15 cellular contexts compared by ENCODE assay signal in genomic region chr19:17966115-17966455, GRCh38. TPM values are rescaled to one million over a fixed set of nuclear protein-coding genes. Genes with fewer than 3 reads are reported as not detected.
DNase-seq lines count a peak whose midpoint lies in the region; ATAC-seq, FAIRE-seq and TF ChIP-seq lines count a peak whose summit lies in the region.
"Had no signal": no experiment of that assay in that cellular context is flagged by ENCODE, and none has a peak within 500 bp of the region (broad histone marks: within the 10 kb centered on the region; RNA-seq: fewer than 3 reads in every experiment).

No MANE protein-coding gene starts in this region.

- TF ChIP-seq EP300 in H1 (IDR thresholded peaks at IDR 0.05; ENCODE audit: borderline replicate concordance in 1 of 2, low read depth in 2 of 2, low read length in 2 of 2) = no peak

- H3K4me1 Mint-ChIP-seq in nephron = peaks cover 6% of the 10 kb centered on the region

- in situ Hi-C loops in ACHN (cut with HindIII; ENCODE audit: low pct_ligation_motif_present, low pct_unique_long_range_greater_than_20kb, low sequenced_read_pairs) = no loop called here

- ATAC-seq in HG03139 (IDR thresholded peaks at IDR 0.05; ENCODE audit: unreplicated experiment) = no peak
- ATAC-seq in stimulated activated naive CD8-positive, alpha-beta T cell treated with anti-CD3 and anti-CD28 coated beads, Interleukin-15, Interleukin-2, amounts not matched to agents 100 U/mL and 50 U/mL, for 24 hours = no peak
- ATAC-seq: Right ventricle myocardium inferior had no signal

- no peak overlapping the region for H4K91ac ChIP-seq in H1 (replicated peaks; ENCODE audit: insufficient read length, low read length)

- no peaks in the 10 kb centered on the region for H3K79me1 ChIP-seq in H1 (ENCODE audit: low read depth, low read length)

- peak overlapping the region; percentile 60; the same call in 1 of the 2 replicates for H2BK12ac ChIP-seq in H1 (ENCODE audit: low read depth, low read length)

- no peak overlapping the region for H2BK5ac ChIP-seq in H1 (ENCODE audit: low read depth, low read length)

- H3K36me3 ChIP-seq in A673 (ENCODE audit: insufficient read depth, low read length, poor library complexity, severe bottlenecking) (no peaks in the 10 kb centered on the region), HEK293 (ENCODE audit: control insufficient read depth in 2 of 2, insufficient read depth in 1 of 2, low read length in 2 of 2) (no peaks in the 10 kb centered on the region), H1 (ENCODE audit: control insufficient read depth in 2 of 4, insufficient read depth in 4 of 4, low read length in 3 of 4) (no peaks in the 10 kb centered on the region)
- H3K36me3 ChIP-seq: Peyer's patch had no signal

- H3K27ac ChIP-seq in A673 (ENCODE audit: low read depth, low read length, poor library complexity, severe bottlenecking) (peak overlapping the region; percentile 90), HEK293 (ENCODE audit: extremely low read depth, low read depth, low read length) (no peak overlapping the region), H1 (ENCODE audit: low read depth, low read length) (no peak overlapping the region)
- H3K27ac ChIP-seq: Peyer's patch had no signal

- H3K4me3 ChIP-seq in A673 (ENCODE audit: low read depth, low read length, poor library complexity, severe bottlenecking) (peak overlapping the region; percentile 90), HEK293 (ENCODE audit: low read depth, low read length) (no peak overlapping the region), H1 (ENCODE audit: extremely low read depth in 1 of 4, insufficient read depth in 2 of 4, low read depth in 3 of 4, low read length in 4 of 4) (no peak overlapping the region; a peak in 1 of 8 replicates)
- H3K4me3 ChIP-seq: Peyer's patch had no signal

- DNase-seq in A673 (ENCODE audit: low spot score) (no peak), H1 (ENCODE audit: low read depth in 1 of 2, low spot score in 2 of 2) (no peak), ACHN (no peak)
- DNase-seq in stimulated activated naive CD8-positive, alpha-beta T cell treated with anti-CD3 and anti-CD28 coated beads, Interleukin-15, Interleukin-2, amounts not matched to agents 100 U/mL and 50 U/mL, for 24 hours = no peak
- no peak for DNase-seq in activated CD4-positive, CD25-positive, alpha-beta regulatory T cell (lab: John Stamatoyannopoulos, UW)
- DNase-seq: DMS79, Kasumi-1, MM.1S, Peyer's patch had no signal

- H2AFZ ChIP-seq in H1 (ENCODE audit: low read length) = no peak overlapping the region

- FAIRE-seq in H1 (lab: Jason Lieb, UNC) = no peak

- no peaks in the 10 kb centered on the region for H3K9me3 ChIP-seq in A673 (ENCODE audit: low read depth, low read length, poor library complexity, severe bottlenecking)
- no peaks in the 10 kb centered on the region for H3K9me3 ChIP-seq in HEK293 (ENCODE audit: control insufficient read depth, insufficient read depth, low read depth, low read length)
- no peaks in the 10 kb centered on the region for H3K9me3 ChIP-seq in H1 (ENCODE audit: insufficient read depth in 2 of 2, low read depth in 1 of 2, low read length in 1 of 2)
- H3K9me3 ChIP-seq: Peyer's patch had no signal

- no TSS peak for BruUV-seq in A673 (replicated peaks; lab: Mats Ljungman, UMichigan)

- H3K27me3 ChIP-seq in A673 (replicated peaks; ENCODE audit: insufficient read depth, low read depth, low read length, poor library complexity) (no peaks in the 10 kb centered on the region), H1 (replicated peaks in 1 of 4; ENCODE audit: control insufficient read depth in 3 of 4, extremely low read depth in 1 of 4, insufficient read depth in 3 of 4, low read length in 3 of 4) (peaks cover 0 to 9% (median 3%) of the 10 kb centered on the region in 4 experiments; a peak in 3 of 7 replicates)

- no peak overlapping the region for H3K4ac ChIP-seq in H1 (replicated peaks; ENCODE audit: insufficient read length, low read depth, low read length)

- H2BK120ac ChIP-seq in H1 (replicated peaks; ENCODE audit: low read depth, low read length) = no peak overlapping the region

- no peaks in the 10 kb centered on the region for H3K36me3 Mint-ChIP-seq in nephron (ENCODE audit: low read depth)

- no peak overlapping the region for H3K56ac ChIP-seq in H1 (replicated peaks; ENCODE audit: insufficient read length, low read depth, low read length)

- peak overlapping the region in 2 of 3 experiments; percentile 25 to 44 for H3K27ac Mint-ChIP-seq in nephron

- H3K9me3 Mint-ChIP-seq in nephron = no peaks in the 10 kb centered on the region

- TF ChIP-seq RAD21 in H1 (IDR thresholded peaks at IDR 0.05 in 1 of 2, conservative IDR thresholded peaks at IDR 0.05 in 1 of 2; ENCODE audit: low read depth in 2 of 2, low read length in 2 of 2) = no peak

- no peak overlapping the region for H2AK5ac ChIP-seq in H1 (ENCODE audit: low read depth, low read length)

- H4K8ac ChIP-seq in H1 (ENCODE audit: extremely low read depth, insufficient read depth, low read length) = no peak overlapping the region; the same call in 1 of the 2 replicates

- H3K23me2 ChIP-seq in H1 (ENCODE audit: low read depth, low read length) = peaks cover 3% of the 10 kb centered on the region

- H3K4me2 ChIP-seq in H1 (ENCODE audit: insufficient read depth in 1 of 2, low read depth in 2 of 2, low read length in 2 of 2) = peak overlapping the region in 1 of 2 experiments; percentile 89; a peak in 1 of 4 replicates

- no peak overlapping the region for H3K23ac ChIP-seq in H1 (ENCODE audit: insufficient read length)

- TF ChIP-seq POLR2A in H1 (IDR thresholded peaks at IDR 0.05; ENCODE audit: control extremely low read depth in 1 of 2, low read depth in 2 of 2, low read length in 2 of 2) = no peak

- no peak overlapping the region for H3K18ac ChIP-seq in H1 (ENCODE audit: extremely low read depth, low read length)

- TF ChIP-seq CTCF in A673 (conservative IDR thresholded peaks at IDR 0.05; ENCODE audit: low read depth, low read length) (no peak), HEK293 (tag by site-specific recombination; IDR thresholded peaks at IDR 0.05) (no peak), H1 (IDR thresholded peaks at IDR 0.05; ENCODE audit: control extremely low read depth in 1 of 3, insufficient read depth in 1 of 3, low read depth in 1 of 3, low read length in 3 of 3) (no peak), nephron (IDR thresholded peaks at IDR 0.05; ENCODE audit: unreplicated experiment in 3 of 3) (no peak)

- no peaks in the 10 kb centered on the region for H3K79me2 ChIP-seq in H1 (ENCODE audit: control insufficient read depth in 1 of 2, insufficient read depth in 2 of 2, low read length in 2 of 2)

- peaks cover 38% of the 10 kb centered on the region for H3K27me3 Mint-ChIP-seq in nephron (ENCODE audit: low read depth)

- 0 out of 2 replicates have a peak overlapping the region, but pooled peaks have one; percentile 32 for H2BK20ac ChIP-seq in H1 (ENCODE audit: low read length)

- POLR2A ChIA-PET in A673 (lab: Charles Lee; ENCODE audit: low non-redundant PET) = interaction anchor here (0.6 kb wide), 1 partner anchor 8 kb away, joined by 3 read pairs; no protein-coding TSS in a partner anchor
- POLR2A ChIA-PET in HEK293 (lab: Yijun Ruan, JAX) = interaction anchor here (0.7 kb wide), 1 partner anchor 34 kb away, joined by 5 read pairs; the partner anchor contains the start of gene CCDC124
- POLR2A ChIA-PET in H1 (lab: Charles Lee; ENCODE audit: partially characterized antibody) = interaction anchor here (0.5 to 6.8 kb wide), 11 partner anchors 8 to 1417 kb away, joined by 3 to 23 read pairs (median 3); partner anchors contain the start of genes CCDC124 and RPL18A

- no peak overlapping the region for H3K14ac ChIP-seq in H1 (ENCODE audit: insufficient read length)

- H3K4me1 ChIP-seq in A673 (ENCODE audit: insufficient read depth, low read length, poor library complexity, severe bottlenecking) = peaks cover 66% of the 10 kb centered on the region
- no peaks in the 10 kb centered on the region for H3K4me1 ChIP-seq in HEK293 (ENCODE audit: control insufficient read depth, insufficient read depth, low read length)
- H3K4me1 ChIP-seq in H1 (replicated peaks in 1 of 4; ENCODE audit: control insufficient read depth in 3 of 4, insufficient read depth in 4 of 4, low read length in 3 of 4) = peaks cover 4 to 18% (median 11%) of the 10 kb centered on the region in 4 experiments
- H3K4me1 ChIP-seq: Peyer's patch had no signal

- H3K4me3 Mint-ChIP-seq in nephron = peak overlapping the region; percentile 81 to 85 (median 85)

- H4K20me1 ChIP-seq in H1 (replicated peaks in 1 of 2; ENCODE audit: control insufficient read depth in 1 of 2, insufficient read depth in 2 of 2, low read length in 2 of 2) = peaks cover 0 to 2% of the 10 kb centered on the region in 2 experiments

- 83% methylated on average over 1 of the region's 2 CpGs; no CpG with 5 or more reads in 1 of the 2 experiments for WGBS in H1 (ENCODE audit: extremely low coverage in 1 of 2, insufficient coverage in 1 of 2, insufficient read length in 1 of 2, insufficient replicate concordance in 2 of 2, low coverage in 1 of 2, low lambda C conversion rate in 2 of 2, missing lambda C conversion rate in 1 of 2), 2 experiments

- intact Hi-C loops in A673 (cut with micrococcal nuclease; ENCODE audit: unreplicated experiment) = no loop called here

- no peak overlapping the region for H3K9ac ChIP-seq in H1 (replicated peaks in 1 of 4; ENCODE audit: extremely low read depth in 1 of 4, low read depth in 3 of 4, low read length in 3 of 4)

- CTCF ChIA-PET in A673 (lab: Charles Lee) = interaction anchor here (0.6 to 1.2 kb wide), 4 partner anchors 21 to 197 kb away, joined by 3 to 6 read pairs (median 3); no protein-coding TSS in a partner anchor
- CTCF ChIA-PET in HEK293 (lab: Yijun Ruan, JAX) = interaction anchor here (0.6 to 1.0 kb wide), 5 partner anchors 19 to 182 kb away, joined by 3 to 6 read pairs (median 3); partner anchors contain the start of gene RPL18A
- CTCF ChIA-PET in H1 (lab: Charles Lee; ENCODE audit: partially characterized antibody) = interaction anchor here (1.3 to 4.0 kb wide), 7 partner anchors 8 to 33 kb away, joined by 3 to 19 read pairs (median 8); partner anchors contain the start of gene CCDC124

- no peak overlapping the region for H4K5ac ChIP-seq in H1 (ENCODE audit: insufficient read length, low read depth, low read length)

- H2BK15ac ChIP-seq in H1 (ENCODE audit: low read length) = 0 out of 2 replicates have a peak overlapping the region, but pooled peaks have one; percentile 29

RNA-seq across cellular contexts. Expression of gene KCNN1, which starts 0.8 kb away (rescaled TPM):
- 63.5 and 81.2 TPM in 2 replicates for total RNA-seq in A673 (2021)
- 9.3 and 11.0 TPM in 2 replicates for total RNA-seq in H1 (2021; fragmentation: NEBNext Ultra II Directional; extraction: Animal tissue kit (Norgen Biotek cat#: 25700))
- polyA plus RNA-seq in H1 (2011; rRNA removed) = 12.5 and 19.3 TPM in 2 replicates
- 13.7 TPM for polyA plus RNA-seq in H1 (2011; cell fraction: cytosol; rRNA removed)
- 21.8 TPM for polyA plus RNA-seq in H1 (2011; cell fraction: nucleus; rRNA removed)
- polyA plus RNA-seq in H1 (2012, experiment 1 of 2) = 4.1 to 10.5 TPM (median 8.4 TPM) in 4 replicates
- 5.8 TPM for polyA plus RNA-seq in H1 (2012, experiment 2 of 2)
- polyA plus RNA-seq in H1 (2013, experiment 1 of 2) = 6.0 TPM
- polyA plus RNA-seq in H1 (2013, experiment 2 of 2) = 5.9 TPM
- 6.7 and 7.7 TPM in 2 replicates for polyA minus RNA-seq in H1 (2011; rRNA and poly(A)+ RNA removed)
- 15.0 TPM for polyA minus RNA-seq in H1 (2011; cell fraction: cytosol; rRNA and poly(A)+ RNA removed)
- 14.4 TPM for polyA minus RNA-seq in H1 (2011; cell fraction: nucleus; rRNA and poly(A)+ RNA removed)
- total RNA-seq: Calu3, Peyer's patch, Right ventricle myocardium inferior had no signal
- polyA plus RNA-seq: CD14-positive monocyte had no signal

RNA-seq across cellular contexts. Expression of gene CCDC124, which starts 33.3 kb away (rescaled TPM):
- total RNA-seq in A673 (2021) = 131 and 135 TPM in 2 replicates
- total RNA-seq in H1 (2021; fragmentation: NEBNext Ultra II Directional; extraction: Animal tissue kit (Norgen Biotek cat#: 25700)) = 101 and 103 TPM in 2 replicates
- polyA plus RNA-seq in H1 (2011; rRNA removed) = 95.2 and 135 TPM in 2 replicates
- polyA plus RNA-seq in H1 (2011; cell fraction: cytosol; rRNA removed) = 144 TPM
- polyA plus RNA-seq in H1 (2011; cell fraction: nucleus; rRNA removed) = 88.6 TPM
- 87.6 to 144 TPM (median 124 TPM) in 4 replicates for polyA plus RNA-seq in H1 (2012, experiment 1 of 2)
- polyA plus RNA-seq in H1 (2012, experiment 2 of 2) = 94.8 TPM
- 71.0 TPM for polyA plus RNA-seq in H1 (2013, experiment 1 of 2)
- polyA plus RNA-seq in H1 (2013, experiment 2 of 2) = 71.2 TPM
- polyA minus RNA-seq in H1 (2011; rRNA and poly(A)+ RNA removed) = 5.9 and 7.2 TPM in 2 replicates
- 27.8 TPM for polyA minus RNA-seq in H1 (2011; cell fraction: cytosol; rRNA and poly(A)+ RNA removed)
- polyA minus RNA-seq in H1 (2011; cell fraction: nucleus; rRNA and poly(A)+ RNA removed) = 20.0 TPM

RNA-seq across cellular contexts. Expression of gene ARRDC2, which starts 41.9 kb away (rescaled TPM):
- total RNA-seq in A673 (2021) = 11.7 and 13.3 TPM in 2 replicates
- total RNA-seq in H1 (2021; fragmentation: NEBNext Ultra II Directional; extraction: Animal tissue kit (Norgen Biotek cat#: 25700)) = 6.2 and 6.9 TPM in 2 replicates
- 5.4 and 5.8 TPM in 2 replicates for polyA plus RNA-seq in H1 (2011; rRNA removed)
- polyA plus RNA-seq in H1 (2011; cell fraction: cytosol; rRNA removed) = 6.6 TPM
- 9.2 TPM for polyA plus RNA-seq in H1 (2011; cell fraction: nucleus; rRNA removed)
- polyA plus RNA-seq in H1 (2012, experiment 1 of 2) = 5.2 to 7.8 TPM (median 5.9 TPM) in 4 replicates
- 4.6 TPM for polyA plus RNA-seq in H1 (2012, experiment 2 of 2)
- 3.4 TPM for polyA plus RNA-seq in H1 (2013, experiment 1 of 2)
- polyA plus RNA-seq in H1 (2013, experiment 2 of 2) = 3.6 TPM
- 2.7 and 6.1 TPM in 2 replicates for polyA minus RNA-seq in H1 (2011; rRNA and poly(A)+ RNA removed)
- polyA minus RNA-seq in H1 (2011; cell fraction: cytosol; rRNA and poly(A)+ RNA removed) = 7.0 TPM
- 10.7 TPM for polyA minus RNA-seq in H1 (2011; cell fraction: nucleus; rRNA and poly(A)+ RNA removed)
